1 cellular context compared by ENCODE assay signal in the genomic region with DNA sequence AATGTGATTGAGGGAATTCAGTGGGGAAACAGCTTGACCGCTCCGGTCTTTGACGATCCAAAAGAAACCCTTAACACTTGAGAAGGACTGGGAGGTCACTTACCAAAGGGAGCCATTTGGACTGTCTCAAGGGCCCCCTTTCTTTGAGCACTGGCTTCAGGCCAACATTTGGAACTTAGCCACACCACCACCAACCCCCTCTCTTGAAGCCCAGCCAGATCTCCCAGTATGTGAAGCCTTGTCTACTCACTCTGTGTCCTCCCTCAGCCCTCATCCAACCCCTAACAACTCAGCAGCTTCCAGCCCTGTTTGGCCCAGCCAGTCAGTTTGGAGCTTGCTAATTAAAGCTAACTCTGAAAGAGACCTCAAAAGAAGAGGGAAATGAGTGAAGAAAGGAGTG.
TF ChIP-seq lines count a peak whose summit lies in the region.

No MANE protein-coding gene starts in this region.

TF ChIP-seq in K562, 482 proteins besides CTCF, POLR2A, EP300 and RAD21:
- TF ChIP-seq RBBP5 (IDR thresholded peaks at IDR 0.05; ENCODE audit: borderline replicate concordance, insufficient read depth, low read length, poor library complexity, severe bottlenecking) (no peak), TARDBP (IDR thresholded peaks at IDR 0.05) (no peak), GTF2F1 (IDR thresholded peaks at IDR 0.05; ENCODE audit: low read depth, low read length) (no peak), PRMT5 (CRISPR knock-in tag; IDR thresholded peaks at IDR 0.05) (no peak), FOXA3 (CRISPR knock-in tag; conservative IDR thresholded peaks at IDR 0.05 in 1 of 2, IDR thresholded peaks at IDR 0.05 in 1 of 2) (no peak), CBX1 (IDR thresholded peaks at IDR 0.05; ENCODE audit: low read depth) (no peak), HNRNPK (IDR thresholded peaks at IDR 0.05; ENCODE audit: low read depth, low read length, poor library complexity, severe bottlenecking) (no peak), SRSF9 (IDR thresholded peaks at IDR 0.05; ENCODE audit: borderline replicate concordance, low read depth, low read length) (no peak), SAFB (IDR thresholded peaks at IDR 0.05; ENCODE audit: borderline replicate concordance, low read depth, low read length) (no peak), EHMT2 (IDR thresholded peaks at IDR 0.05) (0 out of 2 replicates have a peak, but pooled peaks have one; percentile 23), HDGF (IDR thresholded peaks at IDR 0.05) (no peak), NFYB (IDR thresholded peaks at IDR 0.05; ENCODE audit: extremely low read depth, insufficient read length) (no peak), ZNF24 (IDR thresholded peaks at IDR 0.05) (peak; percentile 72), NFIC (IDR thresholded peaks at IDR 0.05) (peak; percentile 82), RB1 (IDR thresholded peaks at IDR 0.05; ENCODE audit: low read depth) (no peak)
- TF ChIP-seq, protein P1, sequence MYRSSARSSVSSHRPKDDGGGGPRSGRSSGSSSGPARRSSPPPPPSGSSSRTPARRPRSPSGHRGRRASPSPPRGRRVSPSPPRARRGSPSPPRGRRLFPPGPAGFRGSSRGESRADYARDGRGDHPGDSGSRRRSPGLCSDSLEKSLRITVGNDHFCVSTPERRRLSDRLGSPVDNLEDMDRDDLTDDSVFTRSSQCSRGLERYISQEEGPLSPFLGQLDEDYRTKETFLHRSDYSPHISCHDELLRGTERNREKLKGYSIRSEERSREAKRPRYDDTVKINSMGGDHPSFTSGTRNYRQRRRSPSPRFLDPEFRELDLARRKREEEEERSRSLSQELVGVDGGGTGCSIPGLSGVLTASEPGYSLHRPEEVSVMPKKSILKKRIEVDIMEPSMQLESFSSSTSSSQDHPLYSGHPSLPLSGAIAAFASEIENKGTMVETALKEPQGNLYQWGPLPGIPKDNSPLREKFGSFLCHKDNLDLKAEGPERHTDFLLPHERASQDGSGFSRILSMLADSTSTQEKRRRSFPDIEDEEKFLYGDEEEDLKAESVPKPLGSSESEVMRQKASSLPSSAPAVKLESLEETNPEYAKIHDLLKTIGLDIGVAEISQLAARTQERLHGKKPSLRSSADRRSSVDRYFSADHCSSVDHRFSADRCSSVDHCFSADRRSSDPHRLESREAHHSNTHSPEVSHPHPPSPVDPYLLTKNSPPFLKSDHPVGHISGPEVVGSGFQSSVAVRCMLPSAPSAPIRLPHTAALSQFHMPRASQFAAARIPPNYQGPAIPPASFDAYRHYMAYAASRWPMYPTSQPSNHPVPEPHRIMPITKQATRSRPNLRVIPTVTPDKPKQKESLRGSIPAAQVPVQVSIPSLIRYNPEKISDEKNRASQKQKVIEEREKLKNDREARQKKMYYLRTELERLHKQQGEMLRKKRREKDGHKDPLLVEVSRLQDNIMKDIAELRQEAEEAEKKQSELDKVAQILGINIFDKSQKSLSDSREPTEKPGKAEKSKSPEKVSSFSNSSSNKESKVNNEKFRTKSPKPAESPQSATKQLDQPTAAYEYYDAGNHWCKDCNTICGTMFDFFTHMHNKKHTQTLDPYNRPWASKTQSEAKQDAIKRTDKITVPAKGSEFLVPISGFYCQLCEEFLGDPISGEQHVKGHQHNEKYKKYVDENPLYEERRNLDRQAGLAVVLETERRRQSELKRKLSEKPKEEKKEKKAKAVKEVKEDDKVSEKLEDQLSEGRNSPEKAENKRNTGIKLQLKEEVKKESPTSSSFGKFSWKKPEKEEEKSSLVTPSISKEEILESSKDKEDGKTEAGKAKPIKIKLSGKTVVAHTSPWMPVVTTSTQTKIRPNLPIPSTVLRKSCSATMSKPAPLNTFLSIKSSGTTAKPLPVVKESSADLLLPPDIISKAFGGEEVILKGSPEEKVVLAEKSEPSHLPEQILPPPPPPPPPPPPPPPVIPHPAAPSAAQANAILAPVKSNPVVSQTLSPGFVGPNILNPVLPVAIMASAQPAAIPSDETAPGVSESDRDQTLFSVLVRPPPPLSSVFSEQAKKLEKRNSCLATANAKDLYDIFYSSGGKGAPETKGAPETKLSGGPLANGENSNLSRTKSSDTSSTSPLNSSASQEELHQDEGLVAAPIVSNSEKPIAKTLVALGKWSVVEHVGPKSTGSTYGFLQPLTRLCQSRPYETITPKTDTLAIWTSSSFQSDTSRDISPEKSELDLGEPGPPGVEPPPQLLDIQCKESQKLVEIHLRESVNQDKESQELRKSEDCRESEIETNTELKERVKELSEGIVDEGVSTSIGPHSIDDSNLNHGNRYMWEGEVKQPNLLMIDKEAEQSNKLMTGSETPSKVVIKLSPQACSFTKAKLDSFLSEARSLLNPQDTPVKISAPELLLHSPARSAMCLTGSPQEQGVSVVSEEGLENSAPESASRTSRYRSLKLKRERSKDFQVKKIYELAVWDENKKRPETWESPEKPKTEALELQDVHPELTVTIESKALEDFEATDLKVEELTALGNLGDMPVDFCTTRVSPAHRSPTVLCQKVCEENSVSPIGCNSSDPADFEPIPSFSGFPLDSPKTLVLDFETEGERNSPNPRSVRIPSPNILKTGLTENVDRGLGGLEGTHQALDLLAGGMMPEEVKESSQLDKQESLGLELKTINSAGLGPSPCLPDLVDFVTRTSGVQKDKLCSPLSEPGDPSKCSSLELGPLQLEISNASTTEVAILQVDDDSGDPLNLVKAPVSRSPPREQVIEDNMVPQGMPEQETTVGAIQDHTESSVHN (IDR thresholded peaks at IDR 0.05; ENCODE audit: borderline replicate concordance in 1 of 2, low read depth in 1 of 2) = no peak
